1 cellular context compared by ENCODE assay signal in genomic region chr17:56009795-56010715, GRCh38.
TF ChIP-seq lines count a peak whose summit lies in the region.

No MANE protein-coding gene starts in this region.

TF ChIP-seq in H1, 55 proteins besides CTCF, POLR2A, EP300 and RAD21:
- TF ChIP-seq ASH2L (IDR thresholded peaks at IDR 0.05; ENCODE audit: low read length): no peak
- TF ChIP-seq CTBP2 (IDR thresholded peaks at IDR 0.05; ENCODE audit: borderline replicate concordance, insufficient read depth, insufficient read length, low read length): no peak
- TF ChIP-seq RNF2 (IDR thresholded peaks at IDR 0.05; ENCODE audit: borderline replicate concordance, low read depth, low read length, missing control alignments, poor library complexity, severe bottlenecking): no peak
- no peak for TF ChIP-seq POU5F1 (IDR thresholded peaks at IDR 0.05; ENCODE audit: low read depth, low read length)
- TF ChIP-seq FOSL1 (IDR thresholded peaks at IDR 0.05; ENCODE audit: insufficient read depth, low read depth, low read length): no peak
- TF ChIP-seq BRCA1 (IDR thresholded peaks at IDR 0.05; ENCODE audit: low read depth, low read length): no peak
- no peak for TF ChIP-seq PHF8 (conservative IDR thresholded peaks at IDR 0.05; ENCODE audit: low read depth, low read length)
- TF ChIP-seq SRF (IDR thresholded peaks at IDR 0.05; ENCODE audit: low read depth, low read length): no peak
- no peak for TF ChIP-seq EGR1 (IDR thresholded peaks at IDR 0.05; ENCODE audit: borderline replicate concordance, low read depth, low read length)
- no peak for TF ChIP-seq TAF7 (optimal IDR thresholded peaks at IDR 0.05; ENCODE audit: borderline replicate concordance, low read depth, low read length)
- TF ChIP-seq BACH1 (IDR thresholded peaks at IDR 0.05; ENCODE audit: low read length): no peak
- TF ChIP-seq SUZ12 (IDR thresholded peaks at IDR 0.05; ENCODE audit: low read length): no peak
- no peak for TF ChIP-seq RBBP5 (IDR thresholded peaks at IDR 0.05; ENCODE audit: borderline replicate concordance, low read depth, low read length)
- no peak for TF ChIP-seq SAP30 (IDR thresholded peaks at IDR 0.05; ENCODE audit: insufficient read depth, insufficient replicate concordance, low read length)
